Comparison of ENCODE assay signal across 26 cellular contexts in genomic region chr14:48814562-48814961, GRCh38.
DNase-seq lines count a peak whose midpoint lies in the region; ATAC-seq, FAIRE-seq and TF ChIP-seq lines count a peak whose summit lies in the region.
"Had no signal": no experiment of that assay in that cellular context is flagged by ENCODE, and none has a peak within 500 bp of the region (broad histone marks: within the 10 kb centered on the region; RNA-seq: fewer than 3 reads in every experiment).

No MANE protein-coding gene starts in this region.

- POLR2A ChIA-PET in HepG2 (lab: Yijun Ruan, JAX): no interaction called here

- TF ChIP-seq POLR2A in HepG2 (IDR thresholded peaks at IDR 0.05; ENCODE audit: insufficient read depth in 1 of 2, low read depth in 2 of 2, low read length in 2 of 2) (no peak), right lobe of liver (IDR thresholded peaks at IDR 0.05) (no peak)

- no peaks in the 10 kb centered on the region for H3K36me3 Mint-ChIP-seq in activated T-cell treated with anti-CD3 and anti-CD28 coated beads, Interleukin-2, amount 50 U/mL, for 24 hours (ENCODE audit: low read depth)
- H3K36me3 Mint-ChIP-seq: CD4-positive, alpha-beta memory T cell had no signal

- no peaks in the 10 kb centered on the region for H3K27me3 Mint-ChIP-seq in activated T-cell treated with anti-CD3 and anti-CD28 coated beads, Interleukin-2, amount 50 U/mL, for 24 hours
- H3K27me3 Mint-ChIP-seq: CD4-positive, alpha-beta memory T cell; T-helper 17 cell had no signal

- H2AFZ ChIP-seq in HepG2 (ENCODE audit: low read length): no peak overlapping the region
- H2AFZ ChIP-seq: GM23248 had no signal

- DNase-seq in HepG2 (ENCODE audit: low spot score): no peak
- DNase-seq in right lobe of liver: no peak
- DNase-seq in LNCaP clone FGC (ENCODE audit: low read depth): no peak
- DNase-seq in activated T-cell treated with anti-CD3 and anti-CD28 coated beads, Interleukin-2, amount 50 U/mL, for 24 hours: no peak
- no peak for DNase-seq in NCI-H2171 treated with DMSO at 0.1 percent for 48 hours (lab: John Stamatoyannopoulos, UW)
- DNase-seq: AML-193; CD4-positive, alpha-beta memory T cell; COR-L47; DMS53; GM23248; HCEC 1CT; NCI-H1436; NCI-H187; NCI-H2081 treated with DMSO at 0.1 percent for 48 hours; NCI-H446; NCI-H526; OCI-M1; Peyer's patch; SIG-M5; T-helper 17 cell had no signal

- no TSS peak for BruUV-seq in HepG2 (replicated peaks; lab: Mats Ljungman, UMichigan)

- no peaks in the 10 kb centered on the region for H3K36me3 ChIP-seq in HepG2 (replicated peaks in 1 of 2; ENCODE audit: control insufficient read depth in 1 of 2, insufficient read depth in 2 of 2, low read length in 2 of 2)
- no peaks in the 10 kb centered on the region for H3K36me3 ChIP-seq in right lobe of liver
- H3K36me3 ChIP-seq: BLaER1 treated with 17β-estradiol and CSF1 and Interleukin-3, amounts not matched to agents 10 nM and 100 nM; Peyer's patch had no signal

- H3K27ac ChIP-seq in HepG2 (ENCODE audit: extremely low read length, insufficient read depth, low read length): no peak overlapping the region
- no peak overlapping the region for H3K27ac ChIP-seq in right lobe of liver
- H3K27ac ChIP-seq in VCaP: no peak overlapping the region
- H3K27ac ChIP-seq: BLaER1 treated with 17β-estradiol and CSF1 and Interleukin-3, amounts not matched to agents 10 nM and 100 nM; GM23248; Peyer's patch; SK-N-MC had no signal

- WGBS in HepG2 (ENCODE audit: low lambda C conversion rate): 4% methylated on average over 2 of the region's 2 CpGs
- 58% methylated on average over 2 of the region's 2 CpGs for WGBS in right lobe of liver (ENCODE audit: insufficient coverage, low coverage, low lambda C conversion rate, missing lambda C conversion rate)

- no peak for TF ChIP-seq RAD21 in HepG2 (CRISPR knock-in tag; IDR thresholded peaks at IDR 0.05)

- H3K9me3 ChIP-seq in HepG2 (ENCODE audit: low read length) (peaks cover 56% of the 10 kb centered on the region), right lobe of liver (no peaks in the 10 kb centered on the region)
- H3K9me3 ChIP-seq: BLaER1 treated with 17β-estradiol and CSF1 and Interleukin-3, amounts not matched to agents 10 nM and 100 nM; Peyer's patch had no signal

- in situ Hi-C loops in HepG2 (cut with HindIII; ENCODE audit: extremely low pct_ligation_motif_present, low pct_unique_long_range_greater_than_20kb): no loop called here

- no peak overlapping the region for H3K4me3 Mint-ChIP-seq in activated T-cell treated with anti-CD3 and anti-CD28 coated beads, Interleukin-2, amount 50 U/mL, for 24 hours
- H3K4me3 Mint-ChIP-seq: CD4-positive, alpha-beta memory T cell; T-helper 17 cell had no signal

- intact Hi-C loops in HepG2 (cut with micrococcal nuclease; ENCODE audit: unreplicated experiment): no loop called here
- intact Hi-C loops in right lobe of liver (cut with DNase I): no loop called here

- no peak overlapping the region for H3K4me2 ChIP-seq in HepG2 (ENCODE audit: low read depth, low read length)
- H3K4me2 ChIP-seq: BLaER1 treated with 17β-estradiol and CSF1 and Interleukin-3, amounts not matched to agents 10 nM and 100 nM had no signal

- no peaks in the 10 kb centered on the region for H4K20me1 ChIP-seq in HepG2 (ENCODE audit: insufficient read depth, low read length)
- H4K20me1 ChIP-seq: BLaER1 treated with 17β-estradiol and CSF1 and Interleukin-3, amounts not matched to agents 10 nM and 100 nM had no signal

- H3K4me3 ChIP-seq in HepG2 (replicated peaks in 1 of 3; ENCODE audit: insufficient read depth in 1 of 3, low read depth in 2 of 3, low read length in 3 of 3) (no peak overlapping the region), right lobe of liver (no peak overlapping the region), LNCaP clone FGC (ENCODE audit: low read depth, low read length) (no peak overlapping the region)
- H3K4me3 ChIP-seq: BLaER1 treated with 17β-estradiol and CSF1 and Interleukin-3, amounts not matched to agents 10 nM and 100 nM; GM23248; Peyer's patch; SK-N-MC had no signal

- no peak for FAIRE-seq in HepG2 (lab: Jason Lieb, UNC)
- FAIRE-seq: A204.1, GM18507 had no signal

- no peak for TF ChIP-seq EP300 in HepG2 (IDR thresholded peaks at IDR 0.05; ENCODE audit: low read depth in 2 of 2, low read length in 2 of 2)
- no peak for TF ChIP-seq EP300 in HepG2 (CRISPR knock-in tag; IDR thresholded peaks at IDR 0.05; ENCODE audit: borderline replicate concordance)

- H3K79me2 ChIP-seq in HepG2 (ENCODE audit: insufficient read depth, low read length): no peaks in the 10 kb centered on the region

- no peak for TF ChIP-seq CTCF in HepG2 (CRISPR knock-in tag; IDR thresholded peaks at IDR 0.05)
- TF ChIP-seq CTCF in right lobe of liver (IDR thresholded peaks at IDR 0.05): no peak
- TF ChIP-seq CTCF in LNCaP clone FGC (IDR thresholded peaks at IDR 0.05; ENCODE audit: control insufficient read depth, extremely low read depth, insufficient read depth): peak; percentile 43
- TF ChIP-seq CTCF in VCaP (conservative IDR thresholded peaks at IDR 0.05): peak; percentile 42

- CTCF ChIA-PET in HepG2 (lab: Yijun Ruan, JAX; ENCODE audit: low intra/inter-chr PET ratio, low total read pairs): no interaction called here

- no peaks in the 10 kb centered on the region for H3K4me1 Mint-ChIP-seq in activated T-cell treated with anti-CD3 and anti-CD28 coated beads, Interleukin-2, amount 50 U/mL, for 24 hours (ENCODE audit: low read depth)
- H3K4me1 Mint-ChIP-seq: CD4-positive, alpha-beta memory T cell; T-helper 17 cell had no signal

- no peaks in the 10 kb centered on the region for H3K27me3 ChIP-seq in HepG2 (ENCODE audit: control insufficient read depth in 1 of 2, insufficient read depth in 2 of 2, low read length in 2 of 2)
- H3K27me3 ChIP-seq in right lobe of liver: no peaks in the 10 kb centered on the region
- H3K27me3 ChIP-seq: BLaER1 treated with 17β-estradiol and CSF1 and Interleukin-3, amounts not matched to agents 10 nM and 100 nM; Peyer's patch had no signal

- no peak overlapping the region for H3K27ac Mint-ChIP-seq in activated T-cell treated with anti-CD3 and anti-CD28 coated beads, Interleukin-2, amount 50 U/mL, for 24 hours
- H3K27ac Mint-ChIP-seq: CD4-positive, alpha-beta memory T cell; T-helper 17 cell had no signal

- H3K4me1 ChIP-seq in HepG2 (ENCODE audit: insufficient read depth, low read length) (no peaks in the 10 kb centered on the region), right lobe of liver (no peaks in the 10 kb centered on the region)
- H3K4me1 ChIP-seq: BLaER1 treated with 17β-estradiol and CSF1 and Interleukin-3, amounts not matched to agents 10 nM and 100 nM; Peyer's patch had no signal

- H3K9ac ChIP-seq in HepG2 (ENCODE audit: insufficient read depth, low read depth, low read length): no peak overlapping the region
- H3K9ac ChIP-seq: BLaER1 treated with 17β-estradiol and CSF1 and Interleukin-3, amounts not matched to agents 10 nM and 100 nM; GM23248 had no signal

- ATAC-seq in HepG2: no peak
- no peak for ATAC-seq in right lobe of liver
- ATAC-seq in HG02973 (IDR thresholded peaks at IDR 0.05; ENCODE audit: unreplicated experiment): no peak
- ATAC-seq: T-helper 17 cell had no signal

- H3K9me3 Mint-ChIP-seq in activated T-cell treated with anti-CD3 and anti-CD28 coated beads, Interleukin-2, amount 50 U/mL, for 24 hours: no peaks in the 10 kb centered on the region

TF ChIP-seq in HepG2, 621 proteins besides CTCF, POLR2A, EP300 and RAD21 (continues in another document):
- TF ChIP-seq SRF (IDR thresholded peaks at IDR 0.05; ENCODE audit: low read depth, low read length) (no peak), JARID2 (CRISPR knock-in tag; IDR thresholded peaks at IDR 0.05; ENCODE audit: insufficient replicate concordance) (no peak), CEBPZ (IDR thresholded peaks at IDR 0.05; ENCODE audit: low read length) (no peak), ZBTB38 (CRISPR knock-in tag; IDR thresholded peaks at IDR 0.05) (no peak), FIP1L1 (IDR thresholded peaks at IDR 0.05; ENCODE audit: borderline replicate concordance, insufficient read depth, low read depth, low read length) (no peak)

Comparison
In these comparisons a context has a peak if more than half of its experiments do, and no peak if none do; other contexts are left out.
1. CTCF ChIP-seq: peak in LNCaP clone FGC (single experiment) and VCaP (single experiment); none in HepG2 (single experiment) and right lobe of liver (0 of 4).